In genomic region chr21:18743523-18743922, GRCh38 we compare ENCODE assay signal across 28 cellular contexts.
"Had no signal": no experiment of that assay in that cellular context is flagged by ENCODE, and none has a peak within 500 bp of the region (broad histone marks: within the 10 kb centered on the region; RNA-seq: fewer than 3 reads in every experiment).

No MANE protein-coding gene starts in this region.

- H3K9me3 Mint-ChIP-seq: endodermal cell; stimulated activated naive B cell treated with anti-CD40 and anti-IgM and Interleukin-4, amounts not matched to agents 10 μg/mL and 1 μg/mL and 100 μg/mL, for 72 hours had no signal

- H3K4me3 ChIP-seq: heart right ventricle, left lung, lower lobe of right lung, mucosa of descending colon, stomach, thyroid gland had no signal

- H3K4me1 ChIP-seq: foreskin keratinocyte, heart right ventricle, left lung, lower lobe of right lung, stomach, thyroid gland had no signal

- DNase-seq: activated CD4-positive, alpha-beta memory T cell treated with anti-CD3 and anti-CD28 coated beads, Interleukin-2, amount 10 ng/mL, durations not matched to agents 7 days and 5 days; activated CD4-positive, alpha-beta T cell treated with anti-CD3 and anti-CD28 coated beads for 48 hours; activated CD8-positive, alpha-beta memory T cell treated with anti-CD3 and anti-CD28 coated beads, Interleukin-2, amount 50 U/mL, for 48 hours; activated gamma-delta T cell; activated naive CD4-positive, alpha-beta T cell treated with anti-CD3 and anti-CD28 coated beads, Interleukin-2, amount 50 U/mL, for 16 hours; activated T-cell treated with anti-CD3 and anti-CD28 coated beads, Interleukin-2, amount 50 U/mL, for 24 hours; amygdala; caudate nucleus; endodermal cell; heart right ventricle; kidney glomerular epithelial cell; left lung; lower lobe of right lung; mesendoderm; mucosa of descending colon; posterior cingulate gyrus; right cardiac atrium; stimulated activated CD4-positive, alpha-beta T cell treated with anti-CD3 and anti-CD28 coated beads, Interleukin-15, amount 100 ng/mL, for 24 hours; stimulated activated CD4-positive, alpha-beta T cell treated with anti-CD3 and anti-CD28 coated beads, Interleukin-2, amount 100 ng/mL, for 24 hours; stimulated activated naive B cell treated with anti-CD40 and anti-IgM and Interleukin-4, amounts not matched to agents 10 μg/mL and 1 μg/mL and 100 μg/mL, for 72 hours; stomach; thyroid gland; WERI-Rb-1 had no signal

- H3K36me3 Mint-ChIP-seq: stimulated activated naive B cell treated with anti-CD40 and anti-IgM and Interleukin-4, amounts not matched to agents 10 μg/mL and 1 μg/mL and 100 μg/mL, for 72 hours had no signal

- H3K27me3 Mint-ChIP-seq: activated CD4-positive, alpha-beta memory T cell treated with anti-CD3 and anti-CD28 coated beads, Interleukin-2, amount 10 ng/mL, durations not matched to agents 7 days and 5 days; activated T-cell treated with anti-CD3 and anti-CD28 coated beads, Interleukin-2, amount 50 U/mL, for 24 hours; dendritic cell treated with granulocyte-macrophage colony-stimulating factor and Interleukin-4, amounts not matched to agents 40 ng/mL and 50 ng/mL, for 4 days; natural killer cell treated with Interleukin-12 subunit alpha and Interleukin-12 subunit beta and Interleukin-15 and Interleukin-18, amount 100 ng/mL, for 72 hours; stimulated activated naive B cell treated with anti-CD40 and anti-IgM and Interleukin-4, amounts not matched to agents 10 μg/mL and 1 μg/mL and 100 μg/mL, for 72 hours had no signal

- H3K27me3 ChIP-seq: foreskin keratinocyte, heart right ventricle, left lung, stomach, thyroid gland had no signal

- H3K4me3 Mint-ChIP-seq: activated CD4-positive, alpha-beta memory T cell treated with anti-CD3 and anti-CD28 coated beads, Interleukin-2, amount 10 ng/mL, durations not matched to agents 7 days and 5 days; activated T-cell treated with anti-CD3 and anti-CD28 coated beads, Interleukin-2, amount 50 U/mL, for 24 hours; dendritic cell treated with granulocyte-macrophage colony-stimulating factor and Interleukin-4, amounts not matched to agents 40 ng/mL and 50 ng/mL, for 4 days; endodermal cell; natural killer cell treated with Interleukin-12 subunit alpha and Interleukin-12 subunit beta and Interleukin-15 and Interleukin-18, amount 100 ng/mL, for 72 hours; stimulated activated naive B cell treated with anti-CD40 and anti-IgM and Interleukin-4, amounts not matched to agents 10 μg/mL and 1 μg/mL and 100 μg/mL, for 72 hours had no signal

- H3K4me1 Mint-ChIP-seq: activated CD4-positive, alpha-beta memory T cell treated with anti-CD3 and anti-CD28 coated beads, Interleukin-2, amount 10 ng/mL, durations not matched to agents 7 days and 5 days; stimulated activated naive B cell treated with anti-CD40 and anti-IgM and Interleukin-4, amounts not matched to agents 10 μg/mL and 1 μg/mL and 100 μg/mL, for 72 hours had no signal

- H3K27ac ChIP-seq: foreskin keratinocyte, heart right ventricle, left lung, lower lobe of right lung, stomach, thyroid gland, WERI-Rb-1 had no signal

- ATAC-seq: activated CD4-positive, CD25-positive, alpha-beta regulatory T cell treated with anti-CD3 and anti-CD28 coated beads, Interleukin-2, amount 50 U/mL, for 24 hours; esophagus mucosa; foreskin keratinocyte; heart right ventricle; left lung; lower lobe of right lung; mucosa of descending colon; natural killer cell treated with Interleukin-12 subunit alpha and Interleukin-12 subunit beta and Interleukin-15 and Interleukin-18, amount 100 ng/mL, for 72 hours; right cardiac atrium; stimulated activated naive B cell treated with anti-CD40 and anti-IgM and Interleukin-4, amounts not matched to agents 10 μg/mL and 1 μg/mL and 100 μg/mL, for 72 hours had no signal

- H3K36me3 ChIP-seq: heart right ventricle, left lung, lower lobe of right lung, stomach, thyroid gland, WERI-Rb-1 had no signal

- H3K9me3 ChIP-seq: left lung, lower lobe of right lung, mucosa of descending colon, stomach, thyroid gland had no signal

- H3K27ac Mint-ChIP-seq: activated CD4-positive, alpha-beta memory T cell treated with anti-CD3 and anti-CD28 coated beads, Interleukin-2, amount 10 ng/mL, durations not matched to agents 7 days and 5 days; activated T-cell treated with anti-CD3 and anti-CD28 coated beads, Interleukin-2, amount 50 U/mL, for 24 hours; dendritic cell treated with granulocyte-macrophage colony-stimulating factor and Interleukin-4, amounts not matched to agents 40 ng/mL and 50 ng/mL, for 4 days; endodermal cell; natural killer cell treated with Interleukin-12 subunit alpha and Interleukin-12 subunit beta and Interleukin-15 and Interleukin-18, amount 100 ng/mL, for 72 hours; stimulated activated naive B cell treated with anti-CD40 and anti-IgM and Interleukin-4, amounts not matched to agents 10 μg/mL and 1 μg/mL and 100 μg/mL, for 72 hours had no signal
